In the genomic region with DNA sequence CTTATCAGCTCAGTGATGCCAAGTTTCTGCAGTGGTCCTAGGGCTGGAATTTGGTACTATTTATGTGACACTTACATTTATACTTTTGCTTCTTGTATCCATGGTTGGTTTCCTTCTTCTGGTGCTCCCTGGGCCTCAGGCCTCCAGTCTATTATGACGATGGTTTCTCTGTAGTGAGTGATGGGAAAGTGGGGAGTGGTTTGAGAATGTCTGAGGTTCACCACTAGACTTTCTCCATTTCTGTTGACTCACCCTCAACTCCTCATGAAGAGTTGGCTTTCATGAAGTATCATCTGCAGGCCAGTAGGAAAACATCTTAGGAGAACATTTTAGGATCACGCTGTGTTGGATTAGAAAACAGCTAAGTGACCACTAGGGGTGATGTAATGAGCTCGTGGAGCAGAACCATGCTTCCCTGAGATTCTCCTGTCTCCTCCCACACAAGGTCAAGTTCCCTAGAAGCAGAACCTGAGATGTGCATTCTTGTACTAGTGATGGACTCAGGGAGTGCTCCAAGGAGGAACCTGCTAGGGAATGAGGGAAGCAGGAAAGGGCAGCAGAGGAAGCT, we compare ENCODE assay signal across 25 cellular contexts. TPM values are rescaled to one million over a fixed set of nuclear protein-coding genes. Genes with fewer than 3 reads are reported as not detected.
DNase-seq lines count a peak whose midpoint lies in the region; ATAC-seq and TF ChIP-seq lines count a peak whose summit lies in the region.
"Had no signal": no experiment of that assay in that cellular context is flagged by ENCODE, and none has a peak within 500 bp of the region (broad histone marks: within the 10 kb centered on the region; RNA-seq: fewer than 3 reads in every experiment).

No MANE protein-coding gene starts in this region.

- H4K20me1 ChIP-seq in hepatocyte (ENCODE audit: insufficient read depth, poor library complexity, severe bottlenecking), result no peaks in the 10 kb centered on the region
- H4K20me1 ChIP-seq: BLaER1 treated with 17β-estradiol and CSF1 and Interleukin-3, amounts not matched to agents 10 nM and 100 nM had no signal

- ATAC-seq in GM19467 (IDR thresholded peaks at IDR 0.05; ENCODE audit: unreplicated experiment) (no peak), HG03342 (IDR thresholded peaks at IDR 0.05; ENCODE audit: unreplicated experiment) (no peak)
- ATAC-seq: body of pancreas; naive thymus-derived CD4-positive, alpha-beta T cell had no signal

- H3K4me2 ChIP-seq in hepatocyte, result no peak overlapping the region
- H3K4me2 ChIP-seq: BLaER1 treated with 17β-estradiol and CSF1 and Interleukin-3, amounts not matched to agents 10 nM and 100 nM; smooth muscle cell had no signal

- no peak overlapping the region for H2AFZ ChIP-seq in hepatocyte

- H3K27ac ChIP-seq in hepatocyte, result no peak overlapping the region
- H3K27ac ChIP-seq: BLaER1 treated with 17β-estradiol and CSF1 and Interleukin-3, amounts not matched to agents 10 nM and 100 nM; body of pancreas; colonic mucosa had no signal

- TF ChIP-seq CTCF in LNCaP clone FGC (IDR thresholded peaks at IDR 0.05; ENCODE audit: control insufficient read depth, extremely low read depth, insufficient read depth) (0 out of 2 replicates have a peak, but pooled peaks have one; percentile 8), choroid plexus epithelial cell (conservative IDR thresholded peaks at IDR 0.05; ENCODE audit: low read depth, low read length) (peak; percentile 12), retinal pigment epithelial cell (conservative IDR thresholded peaks at IDR 0.05; ENCODE audit: low read depth, low read length) (peak; percentile 9), hepatocyte (IDR thresholded peaks at IDR 0.05; ENCODE audit: poor library complexity) (no peak)

- H3K9me2 ChIP-seq in hepatocyte (replicated peaks; ENCODE audit: insufficient read depth), result no peaks in the 10 kb centered on the region

- no peaks in the 10 kb centered on the region for H3K9me3 ChIP-seq in hepatocyte (ENCODE audit: low read depth)
- H3K9me3 ChIP-seq: BLaER1 treated with 17β-estradiol and CSF1 and Interleukin-3, amounts not matched to agents 10 nM and 100 nM; body of pancreas; colonic mucosa had no signal

- H3K36me3 ChIP-seq in hepatocyte (replicated peaks; ENCODE audit: insufficient read depth, low read depth), result no peaks in the 10 kb centered on the region
- H3K36me3 ChIP-seq: BLaER1 treated with 17β-estradiol and CSF1 and Interleukin-3, amounts not matched to agents 10 nM and 100 nM; colonic mucosa had no signal

- WGBS in hepatocyte (ENCODE audit: low lambda C conversion rate, missing lambda C conversion rate), result 71% methylated on average over 3 of the region's 3 CpGs

- H3K4me1 ChIP-seq in hepatocyte (ENCODE audit: insufficient read depth), result no peaks in the 10 kb centered on the region
- H3K4me1 ChIP-seq: body of pancreas, colonic mucosa had no signal

- H3K4me3 ChIP-seq in LNCaP clone FGC (ENCODE audit: low read depth, low read length) (no peak overlapping the region), choroid plexus epithelial cell (ENCODE audit: low read depth, low read length) (no peak overlapping the region), retinal pigment epithelial cell (ENCODE audit: low read length) (no peak overlapping the region), hepatocyte (no peak overlapping the region)
- H3K4me3 ChIP-seq: BLaER1 treated with 17β-estradiol and CSF1 and Interleukin-3, amounts not matched to agents 10 nM and 100 nM; body of pancreas; colonic mucosa; smooth muscle cell had no signal

- H3K27me3 ChIP-seq in hepatocyte, result peaks cover 15% of the 10 kb centered on the region
- H3K27me3 ChIP-seq: BLaER1 treated with 17β-estradiol and CSF1 and Interleukin-3, amounts not matched to agents 10 nM and 100 nM; body of pancreas; colonic mucosa had no signal

- peak; percentile 16 for DNase-seq in DMS53 (lab: John Stamatoyannopoulos, UW)
- DNase-seq in DMS53 treated with DMSO at 0.1 percent for 48 hours (lab: John Stamatoyannopoulos, UW; ENCODE audit: unreplicated experiment), result no peak
- DNase-seq in LNCaP clone FGC (ENCODE audit: low read depth), result no peak
- no peak for DNase-seq in choroid plexus epithelial cell (ENCODE audit: low read depth)
- DNase-seq in retinal pigment epithelial cell (ENCODE audit: low read depth), result no peak
- DNase-seq in hepatocyte (ENCODE audit: low spot score), result no peak
- DNase-seq: activated CD4-positive, alpha-beta T cell treated with anti-CD3 and anti-CD28 coated beads, Interleukin-2, amount 50 U/mL, for 4 hours; activated naive CD4-positive, alpha-beta T cell treated with anti-CD3 and anti-CD28 coated beads, Interleukin-2, amount 50 U/mL, for 16 hours; activated T-cell treated with anti-CD3 and anti-CD28 coated beads for 4 hours; body of pancreas; colonic mucosa; DMS 273 treated with DMSO at 0.1 percent for 48 hours; kidney; mammary epithelial cell; naive thymus-derived CD4-positive, alpha-beta T cell; NCI-H1417; NCI-H2171; NCI-H774; posterior cingulate gyrus; stimulated activated CD8-positive, alpha-beta memory T cell treated with anti-CD3 and anti-CD28 coated beads, Interleukin-4, amount 100 ng/mL, for 48 hours had no signal

- no peaks in the 10 kb centered on the region for H3K79me2 ChIP-seq in hepatocyte

RNA-seq across cellular contexts. Expression of a gene that starts 32.1 kb away (rescaled TPM):
- not detected in 2 replicates for total RNA-seq in hepatocyte
- not detected in 2 replicates for polyA plus RNA-seq in hepatocyte
- total RNA-seq: A172, body of pancreas, mammary epithelial cell, smooth muscle cell had no signal
- polyA plus RNA-seq: mammary epithelial cell; naive thymus-derived CD4-positive, alpha-beta T cell; smooth muscle cell had no signal
